In the genomic region with DNA sequence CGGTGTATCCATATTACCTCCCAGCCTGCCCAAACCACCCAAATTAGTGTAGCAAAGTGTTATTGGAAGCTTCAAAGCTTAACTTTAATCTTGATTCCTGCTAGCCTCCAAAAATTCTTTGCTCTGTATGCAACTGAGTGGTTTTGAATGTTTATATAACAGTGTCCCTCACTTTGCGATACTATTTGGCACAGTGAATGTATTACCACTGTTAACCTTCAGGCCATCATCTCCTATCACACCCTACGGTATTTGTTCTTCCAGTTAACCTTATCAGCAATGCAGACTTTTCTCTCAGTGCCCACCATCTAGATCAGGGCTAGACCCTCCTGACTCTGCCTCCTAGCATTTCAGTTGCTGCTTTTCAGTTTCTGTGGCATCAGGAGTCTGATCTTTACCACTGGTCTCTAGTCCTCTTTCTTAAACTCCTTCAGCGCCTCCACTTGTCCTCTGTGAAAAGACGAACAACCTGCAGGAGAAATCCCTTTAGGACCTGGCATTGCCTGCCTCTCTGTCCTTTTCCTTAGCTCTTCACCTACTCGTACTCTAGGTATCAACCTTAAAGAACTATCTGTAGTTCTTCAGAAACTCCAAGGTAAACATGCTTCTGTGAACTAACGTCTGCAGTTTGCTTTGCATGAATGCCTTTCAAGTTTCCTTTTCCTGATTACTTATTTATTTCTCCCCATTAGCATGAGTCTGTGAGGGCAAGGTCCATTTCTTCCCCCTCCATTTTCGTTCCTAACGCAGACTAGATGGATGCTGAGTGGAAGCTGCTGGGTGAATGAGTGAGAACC, we compare ENCODE assay signal across 1 cellular context.
TF ChIP-seq lines count a peak whose summit lies in the region.

No MANE protein-coding gene starts in this region.

TF ChIP-seq in H1, 55 proteins besides CTCF, POLR2A, EP300 and RAD21 (continued from another document):
- TF ChIP-seq, protein P1, sequence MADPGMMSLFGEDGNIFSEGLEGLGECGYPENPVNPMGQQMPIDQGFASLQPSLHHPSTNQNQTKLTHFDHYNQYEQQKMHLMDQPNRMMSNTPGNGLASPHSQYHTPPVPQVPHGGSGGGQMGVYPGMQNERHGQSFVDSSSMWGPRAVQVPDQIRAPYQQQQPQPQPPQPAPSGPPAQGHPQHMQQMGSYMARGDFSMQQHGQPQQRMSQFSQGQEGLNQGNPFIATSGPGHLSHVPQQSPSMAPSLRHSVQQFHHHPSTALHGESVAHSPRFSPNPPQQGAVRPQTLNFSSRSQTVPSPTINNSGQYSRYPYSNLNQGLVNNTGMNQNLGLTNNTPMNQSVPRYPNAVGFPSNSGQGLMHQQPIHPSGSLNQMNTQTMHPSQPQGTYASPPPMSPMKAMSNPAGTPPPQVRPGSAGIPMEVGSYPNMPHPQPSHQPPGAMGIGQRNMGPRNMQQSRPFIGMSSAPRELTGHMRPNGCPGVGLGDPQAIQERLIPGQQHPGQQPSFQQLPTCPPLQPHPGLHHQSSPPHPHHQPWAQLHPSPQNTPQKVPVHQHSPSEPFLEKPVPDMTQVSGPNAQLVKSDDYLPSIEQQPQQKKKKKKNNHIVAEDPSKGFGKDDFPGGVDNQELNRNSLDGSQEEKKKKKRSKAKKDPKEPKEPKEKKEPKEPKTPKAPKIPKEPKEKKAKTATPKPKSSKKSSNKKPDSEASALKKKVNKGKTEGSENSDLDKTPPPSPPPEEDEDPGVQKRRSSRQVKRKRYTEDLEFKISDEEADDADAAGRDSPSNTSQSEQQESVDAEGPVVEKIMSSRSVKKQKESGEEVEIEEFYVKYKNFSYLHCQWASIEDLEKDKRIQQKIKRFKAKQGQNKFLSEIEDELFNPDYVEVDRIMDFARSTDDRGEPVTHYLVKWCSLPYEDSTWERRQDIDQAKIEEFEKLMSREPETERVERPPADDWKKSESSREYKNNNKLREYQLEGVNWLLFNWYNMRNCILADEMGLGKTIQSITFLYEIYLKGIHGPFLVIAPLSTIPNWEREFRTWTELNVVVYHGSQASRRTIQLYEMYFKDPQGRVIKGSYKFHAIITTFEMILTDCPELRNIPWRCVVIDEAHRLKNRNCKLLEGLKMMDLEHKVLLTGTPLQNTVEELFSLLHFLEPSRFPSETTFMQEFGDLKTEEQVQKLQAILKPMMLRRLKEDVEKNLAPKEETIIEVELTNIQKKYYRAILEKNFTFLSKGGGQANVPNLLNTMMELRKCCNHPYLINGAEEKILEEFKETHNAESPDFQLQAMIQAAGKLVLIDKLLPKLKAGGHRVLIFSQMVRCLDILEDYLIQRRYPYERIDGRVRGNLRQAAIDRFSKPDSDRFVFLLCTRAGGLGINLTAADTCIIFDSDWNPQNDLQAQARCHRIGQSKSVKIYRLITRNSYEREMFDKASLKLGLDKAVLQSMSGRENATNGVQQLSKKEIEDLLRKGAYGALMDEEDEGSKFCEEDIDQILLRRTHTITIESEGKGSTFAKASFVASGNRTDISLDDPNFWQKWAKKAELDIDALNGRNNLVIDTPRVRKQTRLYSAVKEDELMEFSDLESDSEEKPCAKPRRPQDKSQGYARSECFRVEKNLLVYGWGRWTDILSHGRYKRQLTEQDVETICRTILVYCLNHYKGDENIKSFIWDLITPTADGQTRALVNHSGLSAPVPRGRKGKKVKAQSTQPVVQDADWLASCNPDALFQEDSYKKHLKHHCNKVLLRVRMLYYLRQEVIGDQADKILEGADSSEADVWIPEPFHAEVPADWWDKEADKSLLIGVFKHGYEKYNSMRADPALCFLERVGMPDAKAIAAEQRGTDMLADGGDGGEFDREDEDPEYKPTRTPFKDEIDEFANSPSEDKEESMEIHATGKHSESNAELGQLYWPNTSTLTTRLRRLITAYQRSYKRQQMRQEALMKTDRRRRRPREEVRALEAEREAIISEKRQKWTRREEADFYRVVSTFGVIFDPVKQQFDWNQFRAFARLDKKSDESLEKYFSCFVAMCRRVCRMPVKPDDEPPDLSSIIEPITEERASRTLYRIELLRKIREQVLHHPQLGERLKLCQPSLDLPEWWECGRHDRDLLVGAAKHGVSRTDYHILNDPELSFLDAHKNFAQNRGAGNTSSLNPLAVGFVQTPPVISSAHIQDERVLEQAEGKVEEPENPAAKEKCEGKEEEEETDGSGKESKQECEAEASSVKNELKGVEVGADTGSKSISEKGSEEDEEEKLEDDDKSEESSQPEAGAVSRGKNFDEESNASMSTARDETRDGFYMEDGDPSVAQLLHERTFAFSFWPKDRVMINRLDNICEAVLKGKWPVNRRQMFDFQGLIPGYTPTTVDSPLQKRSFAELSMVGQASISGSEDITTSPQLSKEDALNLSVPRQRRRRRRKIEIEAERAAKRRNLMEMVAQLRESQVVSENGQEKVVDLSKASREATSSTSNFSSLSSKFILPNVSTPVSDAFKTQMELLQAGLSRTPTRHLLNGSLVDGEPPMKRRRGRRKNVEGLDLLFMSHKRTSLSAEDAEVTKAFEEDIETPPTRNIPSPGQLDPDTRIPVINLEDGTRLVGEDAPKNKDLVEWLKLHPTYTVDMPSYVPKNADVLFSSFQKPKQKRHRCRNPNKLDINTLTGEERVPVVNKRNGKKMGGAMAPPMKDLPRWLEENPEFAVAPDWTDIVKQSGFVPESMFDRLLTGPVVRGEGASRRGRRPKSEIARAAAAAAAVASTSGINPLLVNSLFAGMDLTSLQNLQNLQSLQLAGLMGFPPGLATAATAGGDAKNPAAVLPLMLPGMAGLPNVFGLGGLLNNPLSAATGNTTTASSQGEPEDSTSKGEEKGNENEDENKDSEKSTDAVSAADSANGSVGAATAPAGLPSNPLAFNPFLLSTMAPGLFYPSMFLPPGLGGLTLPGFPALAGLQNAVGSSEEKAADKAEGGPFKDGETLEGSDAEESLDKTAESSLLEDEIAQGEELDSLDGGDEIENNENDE (IDR thresholded peaks at IDR 0.05; ENCODE audit: insufficient replicate concordance, low read length): no peak
